Comparison of ENCODE assay signal across 25 cellular contexts in the genomic region with DNA sequence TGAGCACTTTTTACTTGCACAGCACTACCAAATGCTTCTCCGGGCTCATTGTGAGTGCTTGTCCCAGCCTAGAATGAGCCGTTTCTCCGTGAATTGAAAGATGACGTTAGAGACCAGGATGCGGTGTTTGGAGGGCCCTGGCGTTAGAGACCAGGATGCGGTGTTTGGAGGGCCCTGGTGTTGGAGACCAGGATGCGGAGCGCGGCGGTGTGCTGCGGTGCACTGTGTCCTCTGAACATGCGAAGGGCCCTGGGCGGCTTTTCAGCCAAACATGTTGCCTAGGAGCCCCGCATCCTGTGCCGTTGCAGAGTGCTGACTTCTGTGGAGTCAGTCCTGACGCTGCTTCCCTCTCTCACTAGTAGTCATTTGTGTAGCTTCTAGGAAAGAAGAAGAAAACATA. TPM values are rescaled to one million over a fixed set of nuclear protein-coding genes. Genes with fewer than 3 reads are reported as not detected.
"Had no signal": no experiment of that assay in that cellular context is flagged by ENCODE, and none has a peak within 500 bp of the region (broad histone marks: within the 10 kb centered on the region; RNA-seq: fewer than 3 reads in every experiment).

No MANE protein-coding gene starts in this region.

- H3K27ac Mint-ChIP-seq: dendritic cell treated with granulocyte-macrophage colony-stimulating factor and Interleukin-4, amounts not matched to agents 40 ng/mL and 50 ng/mL, for 4 days; effector memory CD8-positive, alpha-beta T cell; memory B cell; nephron; type B pancreatic cell had no signal

- H3K4me1 ChIP-seq: foreskin keratinocyte, left ventricle myocardium inferior, lower lobe of right lung, psoas muscle, right lobe of liver, thyroid gland, uterus had no signal

- H3K4me3 Mint-ChIP-seq: dendritic cell treated with granulocyte-macrophage colony-stimulating factor and Interleukin-4, amounts not matched to agents 40 ng/mL and 50 ng/mL, for 4 days; effector memory CD8-positive, alpha-beta T cell; immature natural killer cell; memory B cell; naive B cell; nephron; type B pancreatic cell had no signal

- H3K36me3 ChIP-seq: right lobe of liver, thyroid gland, uterus had no signal

- H3K27me3 ChIP-seq: foreskin keratinocyte, right lobe of liver, spleen, thyroid gland, uterus had no signal

- H3K4me3 ChIP-seq: left ventricle myocardium inferior, lower lobe of right lung, psoas muscle, right lobe of liver, spleen, thyroid gland, uterus had no signal

- H3K27me3 Mint-ChIP-seq: dendritic cell treated with granulocyte-macrophage colony-stimulating factor and Interleukin-4, amounts not matched to agents 40 ng/mL and 50 ng/mL, for 4 days; effector memory CD8-positive, alpha-beta T cell; memory B cell; naive B cell; type B pancreatic cell had no signal

- H3K9me3 ChIP-seq: lower lobe of right lung, psoas muscle, right lobe of liver, spleen, thyroid gland, uterus had no signal

- DNase-seq: effector memory CD8-positive, alpha-beta T cell; erythroblast; foreskin keratinocyte; immature natural killer cell; kidney; left cardiac atrium; left ventricle myocardium inferior; lower lobe of right lung; naive B cell; psoas muscle; retina; right lobe of liver; spleen; stimulated activated CD4-positive, alpha-beta T cell treated with anti-CD3 and anti-CD28 coated beads, Interleukin-15, amount 100 ng/mL, for 24 hours; stimulated activated CD4-positive, alpha-beta T cell treated with anti-CD3 and anti-CD28 coated beads, Interleukin-1b, Interleukin-23, amount 100 ng/mL, for 48 hours; stimulated activated CD4-positive, alpha-beta T cell treated with anti-CD3 and anti-CD28 coated beads, Interleukin-4, amount 100 ng/mL, for 4 hours; stimulated activated naive CD4-positive, alpha-beta T cell treated with Interleukin-2 at 50 U/mL for 16 hours; thyroid gland; uterus had no signal

- H3K27ac ChIP-seq: foreskin keratinocyte, left ventricle myocardium inferior, lower lobe of right lung, psoas muscle, right lobe of liver, spleen, thyroid gland, uterus had no signal

- H3K4me1 Mint-ChIP-seq: nephron had no signal

- ATAC-seq: effector memory CD8-positive, alpha-beta T cell; foreskin keratinocyte; left cardiac atrium; lower lobe of right lung; psoas muscle; right lobe of liver had no signal

- H3K9me3 Mint-ChIP-seq: dendritic cell treated with granulocyte-macrophage colony-stimulating factor and Interleukin-4, amounts not matched to agents 40 ng/mL and 50 ng/mL, for 4 days; effector memory CD8-positive, alpha-beta T cell; immature natural killer cell; memory B cell; naive B cell; type B pancreatic cell had no signal

RNA-seq across cellular contexts. Expression of gene CA5A, which starts 57.6 kb away (rescaled TPM):
- total RNA-seq: foreskin keratinocyte, kidney, left cardiac atrium, left ventricle myocardium inferior, omental fat pad, skeletal muscle tissue, spleen, thyroid gland, uterus had no signal
- polyA plus RNA-seq: foreskin keratinocyte, immature natural killer cell, psoas muscle, spleen had no signal
